Comparison of ENCODE assay signal across 9 cellular contexts in genomic region chr3:69079269-69080159, GRCh38. TPM values are rescaled to one million over a fixed set of nuclear protein-coding genes. Genes with fewer than 3 reads are reported as not detected.
DNase-seq lines count a peak whose midpoint lies in the region; ATAC-seq, FAIRE-seq and TF ChIP-seq lines count a peak whose summit lies in the region.
"Had no signal": no experiment of that assay in that cellular context is flagged by ENCODE, and none has a peak within 500 bp of the region (broad histone marks: within the 10 kb centered on the region; RNA-seq: fewer than 3 reads in every experiment).

No MANE protein-coding gene starts in this region.

- H3K4me3 ChIP-seq in A549: peak overlapping the region; percentile 82
- peak overlapping the region; percentile 65 for H3K4me3 ChIP-seq in bronchial epithelial cell (ENCODE audit: low read depth, low read length)

- H3K9me3 ChIP-seq in A549: no peaks in the 10 kb centered on the region

- peaks cover 53% of the 10 kb centered on the region for H3K4me1 ChIP-seq in A549

- peaks cover 1% of the 10 kb centered on the region for H3K36me3 ChIP-seq in bronchial epithelial cell (ENCODE audit: control insufficient read depth, insufficient read depth, low read length)

- no peaks in the 10 kb centered on the region for H3K27me3 ChIP-seq in bronchial epithelial cell (ENCODE audit: control insufficient read depth, insufficient read depth, low read length)

- ATAC-seq in A549: peak; percentile 54 to 55; a peak in 4 of 6 replicates
- ATAC-seq in GM18867 (IDR thresholded peaks at IDR 0.05; ENCODE audit: unreplicated experiment): peak; percentile 17

- no peak for TF ChIP-seq CTCF in A549 (IDR thresholded peaks at IDR 0.05)
- no peak for TF ChIP-seq CTCF in bronchial epithelial cell (IDR thresholded peaks at IDR 0.05; ENCODE audit: insufficient read depth, low read length, severe bottlenecking)

- CTCF ChIA-PET in A549 (lab: Yijun Ruan, JAX): no interaction called here

- POLR2A ChIA-PET in A549 (lab: Yijun Ruan, JAX): interaction anchor here (0.6 kb wide), 1 partner anchor 27 kb away, joined by 3 read pairs; the partner anchor contains the start of gene TMF1

- TF ChIP-seq POLR2A in A549 (IDR thresholded peaks at IDR 0.05; ENCODE audit: low read length): no peak

- WGBS in A549 (ENCODE audit: missing lambda C conversion rate): 5% methylated on average over 8 of the region's 29 CpGs

- DNase-seq in A549 (ENCODE audit: low read depth in 1 of 2, low spot score in 1 of 2) (no peak), NCI-H526 treated with DMSO at 0.1 percent for 48 hours (lab: John Stamatoyannopoulos, UW) (peak; percentile 8), bronchial epithelial cell (ENCODE audit: low read depth) (no peak), left kidney (ENCODE audit: low read depth, low spot score) (peak; percentile 56), RCC 7860 (ENCODE audit: low spot score) (no peak), NCI-H187 (lab: John Stamatoyannopoulos, UW) (no peak)

- FAIRE-seq in A549 (lab: Jason Lieb, UNC): no peak
- no peak for FAIRE-seq in bronchial epithelial cell (lab: Jason Lieb, UNC)
- FAIRE-seq in RCC 7860 (lab: Jason Lieb, UNC): no peak

- H3K4me2 ChIP-seq in A549: peak overlapping the region; percentile 89

- no peak for TF ChIP-seq EP300 in A549 (IDR thresholded peaks at IDR 0.05)

- peak overlapping the region; percentile 91 to 99 for H3K27ac ChIP-seq in A549
- H3K27ac ChIP-seq in temporal lobe (ENCODE audit: low read depth, low read length): peak overlapping the region; percentile 63

- TF ChIP-seq RAD21 in A549 (conservative IDR thresholded peaks at IDR 0.05 in 1 of 2, IDR thresholded peaks at IDR 0.05 in 1 of 2): no peak

TF ChIP-seq in A549, 52 proteins besides CTCF, POLR2A, EP300 and RAD21:
- TF ChIP-seq ZNF302 (CRISPR knock-in tag; IDR thresholded peaks at IDR 0.05) (no peak), JUNB (IDR thresholded peaks at IDR 0.05) (no peak), BHLHE40 (IDR thresholded peaks at IDR 0.05; ENCODE audit: low read depth, low read length) (no peak), RCOR1 (IDR thresholded peaks at IDR 0.05; ENCODE audit: low read depth, low read length) (no peak), ZSCAN20 (CRISPR knock-in tag; IDR thresholded peaks at IDR 0.05) (no peak), CBX8 (IDR thresholded peaks at IDR 0.05) (no peak), REST (IDR thresholded peaks at IDR 0.05) (no peak), KDM5A (IDR thresholded peaks at IDR 0.05) (no peak), ELK1 (IDR thresholded peaks at IDR 0.05; ENCODE audit: low read depth, low read length) (no peak), FOXS1 (CRISPR knock-in tag; IDR thresholded peaks at IDR 0.05) (no peak), SMC3 (IDR thresholded peaks at IDR 0.05) (no peak), EHMT2 (IDR thresholded peaks at IDR 0.05; ENCODE audit: low read depth) (no peak), ZC3H11A (IDR thresholded peaks at IDR 0.05) (no peak), POLR2AphosphoS2 (conservative IDR thresholded peaks at IDR 0.05; ENCODE audit: low read length) (no peak)
TF ChIP-seq in A549: peak in this region for 0.

RNA-seq across cellular contexts. Expression of gene UBA3, which starts 0.7 kb away (rescaled TPM):
- polyA plus RNA-seq in A549 (2011; rRNA removed) (54.0 and 62.7 TPM in 2 replicates), A549 (2017; fragmentation: RNase III; extraction: RNeasy Plus Mini Kit Qiagen cat#74134 plus additional on column Dnase treatment) (41.9 to 54.6 TPM (median 50.0 TPM) in 3 replicates)
- 19.3 and 20.9 TPM in 2 replicates for polyA plus RNA-seq in A549 (2012; cell fraction: cytosol; rRNA removed)
- 11.5 and 15.9 TPM in 2 replicates for polyA plus RNA-seq in A549 (2012; cell fraction: nucleus; rRNA removed)
- polyA minus RNA-seq in A549 (2011; rRNA and poly(A)+ RNA removed): 11.5 and 18.7 TPM in 2 replicates
- total RNA-seq in bronchial epithelial cell (46.6 and 58.2 TPM in 2 replicates), temporal lobe (76.2 TPM)

RNA-seq across cellular contexts. Expression of gene ARL6IP5, which starts 5.2 kb away (rescaled TPM):
- polyA plus RNA-seq in A549 (2011; rRNA removed) (86.6 and 109 TPM in 2 replicates), A549 (2017; fragmentation: RNase III; extraction: RNeasy Plus Mini Kit Qiagen cat#74134 plus additional on column Dnase treatment) (73.8 to 78.7 TPM (median 76.9 TPM) in 3 replicates)
- polyA plus RNA-seq in A549 (2012; cell fraction: cytosol; rRNA removed): 31.8 and 36.1 TPM in 2 replicates
- polyA plus RNA-seq in A549 (2012; cell fraction: nucleus; rRNA removed): 25.5 and 26.0 TPM in 2 replicates
- 50.4 and 67.8 TPM in 2 replicates for polyA minus RNA-seq in A549 (2011; rRNA and poly(A)+ RNA removed)
- total RNA-seq in bronchial epithelial cell (37.6 and 39.3 TPM in 2 replicates), temporal lobe (47.2 TPM)

RNA-seq across cellular contexts. Expression of gene TMF1, which starts 27.4 kb away (rescaled TPM):
- 13.9 and 17.2 TPM in 2 replicates for polyA plus RNA-seq in A549 (2011; rRNA removed)
- 2.2 and 2.4 TPM in 2 replicates for polyA plus RNA-seq in A549 (2012; cell fraction: cytosol; rRNA removed)
- 1.6 and 1.8 TPM in 2 replicates for polyA plus RNA-seq in A549 (2012; cell fraction: nucleus; rRNA removed)
- polyA plus RNA-seq in A549 (2017; fragmentation: RNase III; extraction: RNeasy Plus Mini Kit Qiagen cat#74134 plus additional on column Dnase treatment): 13.7 to 16.1 TPM (median 15.3 TPM) in 3 replicates
- polyA minus RNA-seq in A549 (2011; rRNA and poly(A)+ RNA removed): 8.2 and 9.3 TPM in 2 replicates
- 21.3 and 28.9 TPM in 2 replicates for total RNA-seq in bronchial epithelial cell
- 30.0 TPM for total RNA-seq in temporal lobe

RNA-seq across cellular contexts. Expression of gene LMOD3, which starts 42.9 kb away (rescaled TPM):
- polyA plus RNA-seq in A549 (2011; rRNA removed): not detected in 2 replicates
- polyA plus RNA-seq in A549 (2012; cell fraction: cytosol; rRNA removed): not detected in 2 replicates
- polyA plus RNA-seq in A549 (2012; cell fraction: nucleus; rRNA removed): not detected in 2 replicates
- not detected in 3 replicates for polyA plus RNA-seq in A549 (2017; fragmentation: RNase III; extraction: RNeasy Plus Mini Kit Qiagen cat#74134 plus additional on column Dnase treatment)
- not detected in 2 replicates for polyA minus RNA-seq in A549 (2011; rRNA and poly(A)+ RNA removed)
- total RNA-seq in bronchial epithelial cell: not detected in 2 replicates
- total RNA-seq in temporal lobe: under 0.01 TPM
- total RNA-seq: pulmonary artery endothelial cell had no signal

Comparison
In these comparisons a context has a peak if more than half of its experiments do, and no peak if none do; other contexts are left out.
1. DNase-seq: peak in NCI-H526 treated with DMSO at 0.1 percent for 48 hours (single experiment) and left kidney (single experiment); none in A549 (0 of 2), bronchial epithelial cell (single experiment), RCC 7860 (single experiment) and NCI-H187 (0 of 2).